In genomic region chr1:202245391-202245790, GRCh38 we compare ENCODE assay signal across 22 cellular contexts.
"Had no signal": no experiment of that assay in that cellular context is flagged by ENCODE, and none has a peak within 500 bp of the region (broad histone marks: within the 10 kb centered on the region; RNA-seq: fewer than 3 reads in every experiment).

No MANE protein-coding gene starts in this region.

- H3K9me3 ChIP-seq: adrenal gland, breast epithelium, colonic mucosa, esophagus squamous epithelium, gastrocnemius medialis, mucosa of descending colon, psoas muscle, right atrium auricular region, transverse colon had no signal

- H3K4me1 Mint-ChIP-seq: neural crest cell; stimulated activated effector memory CD8-positive, alpha-beta T cell treated with anti-CD3 and anti-CD28 coated beads, Interleukin-12 subunit alpha, Interleukin-12 subunit beta, amount 100 ng/mL, for 72 hours had no signal

- H3K36me3 Mint-ChIP-seq: activated CD4-positive, alpha-beta memory T cell treated with anti-CD3 and anti-CD28 coated beads for 36 hours; activated naive CD8-positive, alpha-beta T cell; stimulated activated effector memory CD8-positive, alpha-beta T cell treated with anti-CD3 and anti-CD28 coated beads, Interleukin-12 subunit alpha, Interleukin-12 subunit beta, amount 100 ng/mL, for 72 hours had no signal

- H3K27ac Mint-ChIP-seq: activated CD4-positive, alpha-beta memory T cell treated with anti-CD3 and anti-CD28 coated beads for 36 hours; activated naive CD8-positive, alpha-beta T cell; T-helper 1 cell treated with Interleukin-12 subunit alpha and Interleukin-12 subunit beta and Interleukin-4 antibody, amounts not matched to agents 30 μg/mL and 1 μg/mL, for 36 hours had no signal

- DNase-seq: activated CD4-positive, alpha-beta memory T cell treated with anti-CD3 and anti-CD28 coated beads for 36 hours; activated CD4-positive, alpha-beta T cell treated with anti-CD3 and anti-CD28 coated beads for 48 hours; activated naive CD4-positive, alpha-beta T cell; activated T-cell treated with anti-CD3 and anti-CD28 coated beads for 4 hours; adrenal gland; colonic mucosa; esophagus squamous epithelium; gastrocnemius medialis; hippocampal formation; left cardiac atrium; mesenchymal stem cell; mucosa of descending colon; psoas muscle; stimulated activated CD4-positive, alpha-beta T cell treated with anti-CD3 and anti-CD28 coated beads, Interleukin-2, amount 100 ng/mL, for 24 hours; transverse colon had no signal

- H3K27ac ChIP-seq: adrenal gland, breast epithelium, colonic mucosa, esophagus squamous epithelium, gastrocnemius medialis, psoas muscle, right atrium auricular region, skin epidermis, transverse colon had no signal

- ATAC-seq: gastrocnemius medialis; left cardiac atrium; mucosa of descending colon; psoas muscle; stimulated activated effector memory CD8-positive, alpha-beta T cell treated with anti-CD3 and anti-CD28 coated beads, Interleukin-12 subunit alpha, Interleukin-12 subunit beta, amount 100 ng/mL, for 72 hours had no signal

- H3K27me3 ChIP-seq: adrenal gland, breast epithelium, colonic mucosa, gastrocnemius medialis, right atrium auricular region, transverse colon had no signal

- H3K4me3 Mint-ChIP-seq: activated CD4-positive, alpha-beta memory T cell treated with anti-CD3 and anti-CD28 coated beads for 36 hours; activated naive CD8-positive, alpha-beta T cell; neural crest cell; stimulated activated effector memory CD8-positive, alpha-beta T cell treated with anti-CD3 and anti-CD28 coated beads, Interleukin-12 subunit alpha, Interleukin-12 subunit beta, amount 100 ng/mL, for 72 hours; T-helper 1 cell treated with Interleukin-12 subunit alpha and Interleukin-12 subunit beta and Interleukin-4 antibody, amounts not matched to agents 30 μg/mL and 1 μg/mL, for 36 hours had no signal

- H3K4me3 ChIP-seq: adrenal gland, breast epithelium, colonic mucosa, esophagus squamous epithelium, gastrocnemius medialis, mucosa of descending colon, psoas muscle, right atrium auricular region, skin epidermis, transverse colon had no signal

- H3K36me3 ChIP-seq: adrenal gland, breast epithelium, colonic mucosa, esophagus squamous epithelium, gastrocnemius medialis, right atrium auricular region, transverse colon had no signal

- H3K9me3 Mint-ChIP-seq: activated CD4-positive, alpha-beta memory T cell treated with anti-CD3 and anti-CD28 coated beads for 36 hours; neural crest cell; stimulated activated effector memory CD8-positive, alpha-beta T cell treated with anti-CD3 and anti-CD28 coated beads, Interleukin-12 subunit alpha, Interleukin-12 subunit beta, amount 100 ng/mL, for 72 hours; T-helper 1 cell treated with Interleukin-12 subunit alpha and Interleukin-12 subunit beta and Interleukin-4 antibody, amounts not matched to agents 30 μg/mL and 1 μg/mL, for 36 hours had no signal

- H3K4me1 ChIP-seq: colonic mucosa, transverse colon had no signal
